1 cellular context compared by ENCODE assay signal in genomic region chr7:139680676-139681462, GRCh38.
TF ChIP-seq lines count a peak whose summit lies in the region.

No MANE protein-coding gene starts in this region.

TF ChIP-seq in GM23338, 12 proteins besides CTCF, POLR2A, EP300 and RAD21 (continued from another document):
- TF ChIP-seq, protein P1, sequence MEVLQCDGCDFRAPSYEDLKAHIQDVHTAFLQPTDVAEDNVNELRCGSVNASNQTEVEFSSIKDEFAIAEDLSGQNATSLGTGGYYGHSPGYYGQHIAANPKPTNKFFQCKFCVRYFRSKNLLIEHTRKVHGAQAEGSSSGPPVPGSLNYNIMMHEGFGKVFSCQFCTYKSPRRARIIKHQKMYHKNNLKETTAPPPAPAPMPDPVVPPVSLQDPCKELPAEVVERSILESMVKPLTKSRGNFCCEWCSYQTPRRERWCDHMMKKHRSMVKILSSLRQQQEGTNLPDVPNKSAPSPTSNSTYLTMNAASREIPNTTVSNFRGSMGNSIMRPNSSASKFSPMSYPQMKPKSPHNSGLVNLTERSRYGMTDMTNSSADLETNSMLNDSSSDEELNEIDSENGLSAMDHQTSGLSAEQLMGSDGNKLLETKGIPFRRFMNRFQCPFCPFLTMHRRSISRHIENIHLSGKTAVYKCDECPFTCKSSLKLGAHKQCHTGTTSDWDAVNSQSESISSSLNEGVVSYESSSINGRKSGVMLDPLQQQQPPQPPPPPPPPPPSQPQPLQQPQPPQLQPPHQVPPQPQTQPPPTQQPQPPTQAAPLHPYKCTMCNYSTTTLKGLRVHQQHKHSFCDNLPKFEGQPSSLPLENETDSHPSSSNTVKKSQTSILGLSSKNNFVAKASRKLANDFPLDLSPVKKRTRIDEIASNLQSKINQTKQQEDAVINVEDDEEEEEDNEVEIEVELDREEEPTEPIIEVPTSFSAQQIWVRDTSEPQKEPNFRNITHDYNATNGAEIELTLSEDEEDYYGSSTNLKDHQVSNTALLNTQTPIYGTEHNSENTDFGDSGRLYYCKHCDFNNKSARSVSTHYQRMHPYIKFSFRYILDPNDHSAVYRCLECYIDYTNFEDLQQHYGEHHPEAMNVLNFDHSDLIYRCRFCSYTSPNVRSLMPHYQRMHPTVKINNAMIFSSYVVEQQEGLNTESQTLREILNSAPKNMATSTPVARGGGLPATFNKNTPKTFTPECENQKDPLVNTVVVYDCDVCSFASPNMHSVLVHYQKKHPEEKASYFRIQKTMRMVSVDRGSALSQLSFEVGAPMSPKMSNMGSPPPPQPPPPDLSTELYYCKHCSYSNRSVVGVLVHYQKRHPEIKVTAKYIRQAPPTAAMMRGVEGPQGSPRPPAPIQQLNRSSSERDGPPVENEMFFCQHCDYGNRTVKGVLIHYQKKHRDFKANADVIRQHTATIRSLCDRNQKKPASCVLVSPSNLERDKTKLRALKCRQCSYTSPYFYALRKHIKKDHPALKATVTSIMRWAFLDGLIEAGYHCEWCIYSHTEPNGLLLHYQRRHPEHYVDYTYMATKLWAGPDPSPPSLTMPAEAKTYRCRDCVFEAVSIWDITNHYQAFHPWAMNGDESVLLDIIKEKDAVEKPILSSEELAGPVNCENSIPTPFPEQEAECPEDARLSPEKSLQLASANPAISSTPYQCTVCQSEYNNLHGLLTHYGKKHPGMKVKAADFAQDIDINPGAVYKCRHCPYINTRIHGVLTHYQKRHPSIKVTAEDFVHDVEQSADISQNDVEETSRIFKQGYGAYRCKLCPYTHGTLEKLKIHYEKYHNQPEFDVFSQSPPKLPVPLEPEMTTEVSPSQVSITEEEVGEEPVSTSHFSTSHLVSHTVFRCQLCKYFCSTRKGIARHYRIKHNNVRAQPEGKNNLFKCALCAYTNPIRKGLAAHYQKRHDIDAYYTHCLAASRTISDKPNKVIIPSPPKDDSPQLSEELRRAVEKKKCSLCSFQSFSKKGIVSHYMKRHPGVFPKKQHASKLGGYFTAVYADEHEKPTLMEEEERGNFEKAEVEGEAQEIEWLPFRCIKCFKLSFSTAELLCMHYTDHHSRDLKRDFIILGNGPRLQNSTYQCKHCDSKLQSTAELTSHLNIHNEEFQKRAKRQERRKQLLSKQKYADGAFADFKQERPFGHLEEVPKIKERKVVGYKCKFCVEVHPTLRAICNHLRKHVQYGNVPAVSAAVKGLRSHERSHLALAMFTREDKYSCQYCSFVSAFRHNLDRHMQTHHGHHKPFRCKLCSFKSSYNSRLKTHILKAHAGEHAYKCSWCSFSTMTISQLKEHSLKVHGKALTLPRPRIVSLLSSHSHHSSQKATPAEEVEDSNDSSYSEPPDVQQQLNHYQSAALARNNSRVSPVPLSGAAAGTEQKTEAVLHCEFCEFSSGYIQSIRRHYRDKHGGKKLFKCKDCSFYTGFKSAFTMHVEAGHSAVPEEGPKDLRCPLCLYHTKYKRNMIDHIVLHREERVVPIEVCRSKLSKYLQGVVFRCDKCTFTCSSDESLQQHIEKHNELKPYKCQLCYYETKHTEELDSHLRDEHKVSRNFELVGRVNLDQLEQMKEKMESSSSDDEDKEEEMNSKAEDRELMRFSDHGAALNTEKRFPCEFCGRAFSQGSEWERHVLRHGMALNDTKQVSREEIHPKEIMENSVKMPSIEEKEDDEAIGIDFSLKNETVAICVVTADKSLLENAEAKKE (CRISPR knock-in tag; IDR thresholded peaks at IDR 0.05), result no peak
- TF ChIP-seq JUNB (IDR thresholded peaks at IDR 0.05; ENCODE audit: unreplicated experiment), result no peak
- TF ChIP-seq, protein P2, sequence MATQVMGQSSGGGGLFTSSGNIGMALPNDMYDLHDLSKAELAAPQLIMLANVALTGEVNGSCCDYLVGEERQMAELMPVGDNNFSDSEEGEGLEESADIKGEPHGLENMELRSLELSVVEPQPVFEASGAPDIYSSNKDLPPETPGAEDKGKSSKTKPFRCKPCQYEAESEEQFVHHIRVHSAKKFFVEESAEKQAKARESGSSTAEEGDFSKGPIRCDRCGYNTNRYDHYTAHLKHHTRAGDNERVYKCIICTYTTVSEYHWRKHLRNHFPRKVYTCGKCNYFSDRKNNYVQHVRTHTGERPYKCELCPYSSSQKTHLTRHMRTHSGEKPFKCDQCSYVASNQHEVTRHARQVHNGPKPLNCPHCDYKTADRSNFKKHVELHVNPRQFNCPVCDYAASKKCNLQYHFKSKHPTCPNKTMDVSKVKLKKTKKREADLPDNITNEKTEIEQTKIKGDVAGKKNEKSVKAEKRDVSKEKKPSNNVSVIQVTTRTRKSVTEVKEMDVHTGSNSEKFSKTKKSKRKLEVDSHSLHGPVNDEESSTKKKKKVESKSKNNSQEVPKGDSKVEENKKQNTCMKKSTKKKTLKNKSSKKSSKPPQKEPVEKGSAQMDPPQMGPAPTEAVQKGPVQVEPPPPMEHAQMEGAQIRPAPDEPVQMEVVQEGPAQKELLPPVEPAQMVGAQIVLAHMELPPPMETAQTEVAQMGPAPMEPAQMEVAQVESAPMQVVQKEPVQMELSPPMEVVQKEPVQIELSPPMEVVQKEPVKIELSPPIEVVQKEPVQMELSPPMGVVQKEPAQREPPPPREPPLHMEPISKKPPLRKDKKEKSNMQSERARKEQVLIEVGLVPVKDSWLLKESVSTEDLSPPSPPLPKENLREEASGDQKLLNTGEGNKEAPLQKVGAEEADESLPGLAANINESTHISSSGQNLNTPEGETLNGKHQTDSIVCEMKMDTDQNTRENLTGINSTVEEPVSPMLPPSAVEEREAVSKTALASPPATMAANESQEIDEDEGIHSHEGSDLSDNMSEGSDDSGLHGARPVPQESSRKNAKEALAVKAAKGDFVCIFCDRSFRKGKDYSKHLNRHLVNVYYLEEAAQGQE (IDR thresholded peaks at IDR 0.05; ENCODE audit: unreplicated experiment), result no peak
- TF ChIP-seq CREB1 (CRISPR knock-in tag; IDR thresholded peaks at IDR 0.05; ENCODE audit: low read depth), result no peak
- no peak for TF ChIP-seq EZH2phosphoT487 (IDR thresholded peaks at IDR 0.05; ENCODE audit: unreplicated experiment)
- no peak for TF ChIP-seq POLR2AphosphoS5 (IDR thresholded peaks at IDR 0.05; ENCODE audit: low read depth)
- TF ChIP-seq ZNF331 (CRISPR knock-in tag; IDR thresholded peaks at IDR 0.05; ENCODE audit: low read depth), result no peak
TF ChIP-seq in GM23338: peak in this region for 0.
